ENCODE assay signal across 9 cellular contexts in genomic region chr9:81685763-81686613, GRCh38. TPM values are rescaled to one million over a fixed set of nuclear protein-coding genes. Genes with fewer than 3 reads are reported as not detected.
DNase-seq lines count a peak whose midpoint lies in the region; ATAC-seq, FAIRE-seq and TF ChIP-seq lines count a peak whose summit lies in the region.
"Had no signal": no experiment of that assay in that cellular context is flagged by ENCODE, and none has a peak within 500 bp of the region (broad histone marks: within the 10 kb centered on the region; RNA-seq: fewer than 3 reads in every experiment).

No MANE protein-coding gene starts in this region.

- BruUV-seq in Calu3 (replicated peaks; lab: Mats Ljungman, UMichigan) = TSS peak; percentile 22

- CTCF ChIA-PET in Calu3 (lab: Charles Lee) = interaction anchor here (0.6 kb wide), 1 partner anchor 163 kb away, joined by 3 read pairs; no protein-coding TSS in a partner anchor
- CTCF ChIA-PET in activated CD4-positive, alpha-beta memory T cell treated with anti-CD3 and anti-CD28 coated beads for 36 hours (lab: Charles Lee) = interaction anchor here (0.7 kb wide), 1 partner anchor 654 kb away, joined by 3 read pairs; no protein-coding TSS in a partner anchor

- H3K4me3 Mint-ChIP-seq in Calu3 (ENCODE audit: low read depth, unreplicated experiment) = no peak overlapping the region
- no peak overlapping the region for H3K4me3 Mint-ChIP-seq in activated T-helper 17 cell treated with anti-CD3 and anti-CD28 coated beads, Interleukin-2, amount 50 U/mL, for 72 hours
- H3K4me3 Mint-ChIP-seq in activated CD4-positive, alpha-beta memory T cell treated with anti-CD3 and anti-CD28 coated beads for 36 hours = no peak overlapping the region
- H3K4me3 Mint-ChIP-seq: IgD-negative memory B cell had no signal

- no peaks in the 10 kb centered on the region for H3K4me1 Mint-ChIP-seq in Calu3 (ENCODE audit: low read depth, unreplicated experiment)
- H3K4me1 Mint-ChIP-seq in activated T-helper 17 cell treated with anti-CD3 and anti-CD28 coated beads, Interleukin-2, amount 50 U/mL, for 72 hours = peaks cover 5% of the 10 kb centered on the region
- peaks cover 17% of the 10 kb centered on the region for H3K4me1 Mint-ChIP-seq in activated CD4-positive, alpha-beta memory T cell treated with anti-CD3 and anti-CD28 coated beads for 36 hours (ENCODE audit: low read depth)

- H3K4me1 ChIP-seq in ovary (ENCODE audit: insufficient read depth) = no peaks in the 10 kb centered on the region

- H3K9me3 Mint-ChIP-seq in Calu3 (ENCODE audit: low read depth, unreplicated experiment) = no peaks in the 10 kb centered on the region
- H3K9me3 Mint-ChIP-seq in activated T-helper 17 cell treated with anti-CD3 and anti-CD28 coated beads, Interleukin-2, amount 50 U/mL, for 72 hours = no peaks in the 10 kb centered on the region
- H3K9me3 Mint-ChIP-seq in activated CD4-positive, alpha-beta memory T cell treated with anti-CD3 and anti-CD28 coated beads for 36 hours = no peaks in the 10 kb centered on the region
- H3K9me3 Mint-ChIP-seq: IgD-negative memory B cell had no signal

- no peaks in the 10 kb centered on the region for H3K9me3 ChIP-seq in ovary

- TF ChIP-seq CTCF in Calu3 (IDR thresholded peaks at IDR 0.05; ENCODE audit: unreplicated experiment) (no peak), ovary (IDR thresholded peaks at IDR 0.05) (no peak)

- no peak for TF ChIP-seq EP300 in ovary (IDR thresholded peaks at IDR 0.05)

- peak; percentile 70 for FAIRE-seq in endometrium (lab: Jason Lieb, UNC)

- peaks cover 37% of the 10 kb centered on the region for H3K36me3 Mint-ChIP-seq in Calu3 (ENCODE audit: insufficient read depth, unreplicated experiment)
- no peaks in the 10 kb centered on the region for H3K36me3 Mint-ChIP-seq in activated T-helper 17 cell treated with anti-CD3 and anti-CD28 coated beads, Interleukin-2, amount 50 U/mL, for 72 hours (ENCODE audit: low read depth)
- peaks cover 2% of the 10 kb centered on the region for H3K36me3 Mint-ChIP-seq in activated CD4-positive, alpha-beta memory T cell treated with anti-CD3 and anti-CD28 coated beads for 36 hours
- H3K36me3 Mint-ChIP-seq: IgD-negative memory B cell had no signal

- TF ChIP-seq POLR2A in ovary (IDR thresholded peaks at IDR 0.05) = no peak

- H3K27me3 ChIP-seq in ovary = no peaks in the 10 kb centered on the region

- no peak for ATAC-seq in activated CD4-positive, CD25-positive, alpha-beta regulatory T cell treated with anti-CD3 and anti-CD28 coated beads, Interleukin-2, amount 50 U/mL, for 24 hours
- ATAC-seq in activated T-helper 17 cell treated with anti-CD3 and anti-CD28 coated beads, Interleukin-2, amount 50 U/mL, for 72 hours (replicated peaks) = no peak

- H3K27ac ChIP-seq in ovary = no peak overlapping the region

- no peak overlapping the region for H3K27ac Mint-ChIP-seq in Calu3 (ENCODE audit: unreplicated experiment)
- H3K27ac Mint-ChIP-seq in activated T-helper 17 cell treated with anti-CD3 and anti-CD28 coated beads, Interleukin-2, amount 50 U/mL, for 72 hours = no peak overlapping the region
- no peak overlapping the region for H3K27ac Mint-ChIP-seq in activated CD4-positive, alpha-beta memory T cell treated with anti-CD3 and anti-CD28 coated beads for 36 hours

- H3K27me3 Mint-ChIP-seq in Calu3 (ENCODE audit: unreplicated experiment) = no peaks in the 10 kb centered on the region
- peaks cover 11% of the 10 kb centered on the region for H3K27me3 Mint-ChIP-seq in activated T-helper 17 cell treated with anti-CD3 and anti-CD28 coated beads, Interleukin-2, amount 50 U/mL, for 72 hours
- H3K27me3 Mint-ChIP-seq in activated CD4-positive, alpha-beta memory T cell treated with anti-CD3 and anti-CD28 coated beads for 36 hours = peaks cover 29% of the 10 kb centered on the region

- no peak for DNase-seq in Calu3
- DNase-seq in NCI-H2029 (lab: John Stamatoyannopoulos, UW) = peak; percentile 24
- DNase-seq in ovary = no peak
- DNase-seq in NCI-H345 treated with DMSO at 0.1 percent for 48 hours (lab: John Stamatoyannopoulos, UW; ENCODE audit: unreplicated experiment) = no peak
- DNase-seq in activated CD4-positive, alpha-beta memory T cell treated with anti-CD3 and anti-CD28 coated beads for 36 hours = no peak

- intact Hi-C loops in Calu3 (cut with micrococcal nuclease; ENCODE audit: unreplicated experiment) (loop anchor here (10.0 kb wide), 3 partner anchors 161 to 581 kb away; no protein-coding TSS in a partner anchor), ovary (cut with DNase I) (loop anchor here (5.0 to 10.0 kb wide), 3 partner anchors 71 to 164 kb away; no protein-coding TSS in a partner anchor)
- intact Hi-C loops in activated CD4-positive, alpha-beta memory T cell treated with anti-CD3 and anti-CD28 coated beads for 36 hours (cut with micrococcal nuclease) = loop anchor here (10.0 kb wide), 1 partner anchor 161 kb away; no protein-coding TSS in a partner anchor

- 45 to 50% (median 46%) methylated on average over 5 of the region's 5 CpGs for WGBS in ovary, 3 donors

- POLR2A ChIA-PET in activated CD4-positive, alpha-beta memory T cell treated with anti-CD3 and anti-CD28 coated beads for 36 hours (lab: Charles Lee) = no interaction called here

- H3K4me3 ChIP-seq in ovary = peak overlapping the region; percentile 91

- no peaks in the 10 kb centered on the region for H3K36me3 ChIP-seq in ovary

RNA-seq across cellular contexts. Expression of gene TLE1, which starts 3.4 kb away (rescaled TPM):
- total RNA-seq in Calu3 (2022) = 46.1 and 46.2 TPM in 2 replicates
- 10 to 100 TPM; 25.8 to 58.1 (median 43.8) TPM for total RNA-seq in ovary
- polyA plus RNA-seq in ovary = 10 to 100 TPM; 28.8 to 38.9 TPM
- total RNA-seq in activated T-helper 17 cell treated with anti-CD3 and anti-CD28 coated beads, Interleukin-2, amount 50 U/mL, for 72 hours = under 1 TPM; 0.13 to 0.97 TPM
- total RNA-seq in activated CD4-positive, alpha-beta memory T cell treated with anti-CD3 and anti-CD28 coated beads for 36 hours = under 1 TPM; 0.17 to 0.22 TPM

Comparison
In these comparisons a context has a peak if more than half of its experiments do, and no peak if none do; other contexts are left out.
1. RNA of gene TLE1, which starts 3.4 kb away (total RNA-seq): 46.1 to 46.2 TPM in Calu3 and 25.8 to 58.1 TPM in ovary; 0.13 to 0.97 TPM in activated T-helper 17 cell treated with anti-CD3 and anti-CD28 coated beads, Interleukin-2, amount 50 U/mL, for 72 hours and 0.17 to 0.22 TPM in activated CD4-positive, alpha-beta memory T cell treated with anti-CD3 and anti-CD28 coated beads for 36 hours; every median in the first group is over 10 times any median in the second.